8 cellular contexts compared by ENCODE assay signal in genomic region chr9:137607141-137607857, GRCh38. TPM values are rescaled to one million over a fixed set of nuclear protein-coding genes. Genes with fewer than 3 reads are reported as not detected.
A peak's percentile ranks its signal among the peaks of the same experiment; 100 is the strongest.
DNase-seq lines count a peak whose midpoint lies in the region; ATAC-seq, FAIRE-seq and TF ChIP-seq lines count a peak whose summit lies in the region.

No MANE protein-coding gene starts in this region.

- TF ChIP-seq CTCF in 22Rv1 (IDR thresholded peaks at IDR 0.05) (no peak), HFFc6 (IDR thresholded peaks at IDR 0.05) (no peak), astrocyte (IDR thresholded peaks at IDR 0.05; ENCODE audit: insufficient read depth, low read depth, low read length) (no peak), lower lobe of right lung (IDR thresholded peaks at IDR 0.05) (no peak)

- ATAC-seq in lower lobe of right lung (no peak), HG02588 (IDR thresholded peaks at IDR 0.05; ENCODE audit: unreplicated experiment) (no peak), HG03039 (IDR thresholded peaks at IDR 0.05; ENCODE audit: unreplicated experiment) (no peak)

- no peak for FAIRE-seq in astrocyte (lab: Jason Lieb, UNC)

- H3K79me2 ChIP-seq in astrocyte (ENCODE audit: insufficient read depth, low read length): peaks cover 4% of the 10 kb centered on the region

- H3K9me3 ChIP-seq in astrocyte (ENCODE audit: insufficient read depth, low read depth, low read length) (no peaks in the 10 kb centered on the region), lower lobe of right lung (no peaks in the 10 kb centered on the region)

- no peaks in the 10 kb centered on the region for H3K27me3 ChIP-seq in astrocyte (ENCODE audit: insufficient read depth, low read length)
- H3K27me3 ChIP-seq in lower lobe of right lung (ENCODE audit: low read depth): no peaks in the 10 kb centered on the region

- no peak overlapping the region for H2AFZ ChIP-seq in astrocyte (ENCODE audit: low read depth, low read length)

- H3K27ac Mint-ChIP-seq in HFFc6: peak overlapping the region; percentile 13
- H3K27ac Mint-ChIP-seq in astrocyte (ENCODE audit: unreplicated experiment): peak overlapping the region; percentile 26

- H3K36me3 Mint-ChIP-seq in HFFc6 (ENCODE audit: low read depth) (no peaks in the 10 kb centered on the region), astrocyte (ENCODE audit: low read depth, unreplicated experiment) (peaks cover 2% of the 10 kb centered on the region)

- H3K27me3 Mint-ChIP-seq in HFFc6 (ENCODE audit: insufficient read depth) (peaks cover 5% of the 10 kb centered on the region), astrocyte (ENCODE audit: low read depth, unreplicated experiment) (no peaks in the 10 kb centered on the region)

- H3K4me1 ChIP-seq in astrocyte (ENCODE audit: insufficient read depth, low read length): peaks cover 23% of the 10 kb centered on the region
- H3K4me1 ChIP-seq in lower lobe of right lung: peaks cover 63% of the 10 kb centered on the region

- peak overlapping the region; percentile 82 for H3K4me3 Mint-ChIP-seq in HFFc6
- peak overlapping the region; percentile 82 for H3K4me3 Mint-ChIP-seq in astrocyte (ENCODE audit: unreplicated experiment)

- H3K4me1 Mint-ChIP-seq in HFFc6 (ENCODE audit: low read depth): peaks cover 25% of the 10 kb centered on the region
- H3K4me1 Mint-ChIP-seq in astrocyte (ENCODE audit: low read depth, unreplicated experiment): peaks cover 17% of the 10 kb centered on the region

- peak overlapping the region; percentile 90 for H3K4me2 ChIP-seq in astrocyte (ENCODE audit: low read length)

- intact Hi-C loops in lower lobe of right lung (cut with DNase I) (no loop called here), posterior cingulate gyrus (cut with DNase I) (no loop called here)

- no peaks in the 10 kb centered on the region for H3K36me3 ChIP-seq in astrocyte (ENCODE audit: insufficient read depth, low read length)
- no peaks in the 10 kb centered on the region for H3K36me3 ChIP-seq in lower lobe of right lung

- H3K4me3 ChIP-seq in astrocyte (ENCODE audit: insufficient read depth, low read depth, low read length): no peak overlapping the region
- H3K4me3 ChIP-seq in lower lobe of right lung: peak overlapping the region; percentile 75

- H3K27ac ChIP-seq in 22Rv1 (peak overlapping the region; percentile 100), astrocyte (ENCODE audit: low read depth, low read length) (no peak overlapping the region), lower lobe of right lung (peak overlapping the region; percentile 92)

- peak; percentile 38 for DNase-seq in HFFc6
- no peak for DNase-seq in astrocyte (ENCODE audit: low read depth)
- DNase-seq in lower lobe of right lung: no peak
- no peak for DNase-seq in posterior cingulate gyrus
- DNase-seq in cerebellum (ENCODE audit: low spot score): no peak

- peaks cover 16% of the 10 kb centered on the region for H4K20me1 ChIP-seq in astrocyte (ENCODE audit: insufficient read depth, low read length)

- no peaks in the 10 kb centered on the region for H3K9me3 Mint-ChIP-seq in HFFc6
- no peaks in the 10 kb centered on the region for H3K9me3 Mint-ChIP-seq in astrocyte (ENCODE audit: unreplicated experiment)

- no peak overlapping the region for H3K9ac ChIP-seq in astrocyte (ENCODE audit: low read length)

RNA-seq across cellular contexts. Expression of gene ARRDC1, which starts 1.8 kb away (rescaled TPM):
- total RNA-seq in HFFc6 (2021; fragmentation: NEBNext Ultra II Directional; extraction: Animal tissue kit (Norgen Biotek cat#: 25700)): 10 to 100 TPM; 15.9 to 18.2 (median 17.1) TPM
- total RNA-seq in astrocyte: 13.9 and 14.2 TPM in 2 replicates
- 71.0 TPM for total RNA-seq in lower lobe of right lung
- 25.8 TPM for total RNA-seq in cerebellum

RNA-seq across cellular contexts. Expression of gene EHMT1, which starts 11.5 kb away (rescaled TPM):
- 100 to 1,000 TPM in 1 of 6 experiments, 10 to 100 TPM in 5; 41.0 to 116 (median 46.9) TPM for total RNA-seq in HFFc6 (2021; fragmentation: NEBNext Ultra II Directional; extraction: Animal tissue kit (Norgen Biotek cat#: 25700))
- total RNA-seq in astrocyte (56.4 and 64.5 TPM in 2 replicates), lower lobe of right lung (73.5 TPM), cerebellum (70.7 TPM)

RNA-seq across cellular contexts. Expression of gene ZMYND19, which starts 17.0 kb away (rescaled TPM):
- total RNA-seq in HFFc6 (2021; fragmentation: NEBNext Ultra II Directional; extraction: Animal tissue kit (Norgen Biotek cat#: 25700)): 10 to 100 TPM; 23.9 to 34.4 (median 25.4) TPM
- total RNA-seq in astrocyte (31.1 and 34.0 TPM in 2 replicates), lower lobe of right lung (15.2 TPM), cerebellum (12.7 TPM)

RNA-seq across cellular contexts. Expression of gene DPH7, which starts 28.6 kb away (rescaled TPM):
- 10 to 100 TPM; 18.2 to 20.7 (median 20.1) TPM for total RNA-seq in HFFc6 (2021; fragmentation: NEBNext Ultra II Directional; extraction: Animal tissue kit (Norgen Biotek cat#: 25700))
- total RNA-seq in astrocyte (34.4 and 35.4 TPM in 2 replicates), lower lobe of right lung (28.4 TPM), cerebellum (34.2 TPM)

RNA-seq across cellular contexts. Expression of gene MRPL41, which starts 55.6 kb away (rescaled TPM):
- 10 to 100 TPM; 48.4 to 67.7 (median 57.3) TPM for total RNA-seq in HFFc6 (2021; fragmentation: NEBNext Ultra II Directional; extraction: Animal tissue kit (Norgen Biotek cat#: 25700))
- total RNA-seq in astrocyte (58.6 and 62.9 TPM in 2 replicates), lower lobe of right lung (44.6 TPM), cerebellum (13.7 TPM)
